Comparison of ENCODE assay signal across 10 cellular contexts in the genomic region with DNA sequence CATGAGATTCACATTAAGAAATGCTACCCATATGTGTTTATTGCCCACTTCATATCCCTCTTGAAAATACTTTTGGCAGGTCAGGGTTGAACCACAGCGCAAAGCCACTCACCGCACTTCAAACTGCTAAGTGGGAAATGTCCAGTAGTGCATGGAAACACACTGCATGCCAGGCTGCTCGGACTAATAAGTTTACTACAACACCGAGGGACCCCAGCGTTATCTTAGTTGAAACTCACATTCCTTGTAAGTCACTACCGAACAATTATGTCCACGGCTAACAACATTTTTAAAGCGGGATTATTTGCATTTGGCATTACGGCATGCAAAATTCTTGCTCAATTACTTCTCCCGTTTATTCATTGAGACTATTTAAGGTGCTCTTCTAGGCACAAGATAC. TPM values are rescaled to one million over a fixed set of nuclear protein-coding genes. Genes with fewer than 3 reads are reported as not detected.
DNase-seq lines count a peak whose midpoint lies in the region; ATAC-seq and TF ChIP-seq lines count a peak whose summit lies in the region.
"Had no signal": no experiment of that assay in that cellular context is flagged by ENCODE, and none has a peak within 500 bp of the region (broad histone marks: within the 10 kb centered on the region; RNA-seq: fewer than 3 reads in every experiment).

No MANE protein-coding gene starts in this region.

- no peaks in the 10 kb centered on the region for H3K27me3 ChIP-seq in BLaER1
- H3K27me3 ChIP-seq in adipocyte (replicated peaks; ENCODE audit: control insufficient read depth, insufficient read depth, low read length): no peaks in the 10 kb centered on the region
- no peaks in the 10 kb centered on the region for H3K27me3 ChIP-seq in vagina

- intact Hi-C loops in vagina (cut with DNase I): no loop called here

- peak overlapping the region in 5 of 8 donors; percentile 5 to 99 (median 75) for H3K4me3 Mint-ChIP-seq in naive B cell

- peaks cover 84% of the 10 kb centered on the region for H4K20me1 ChIP-seq in BLaER1

- peaks cover 0 to 2% of the 10 kb centered on the region in 2 donors for H3K36me3 Mint-ChIP-seq in naive B cell

- no peak overlapping the region for H3K9ac ChIP-seq in BLaER1
- no peak overlapping the region for H3K9ac ChIP-seq in adipocyte (ENCODE audit: low read length)

- no peak for TF ChIP-seq POLR2A in vagina (IDR thresholded peaks at IDR 0.05)

- H3K27ac ChIP-seq in BLaER1 (no peak overlapping the region), vagina (no peak overlapping the region)

- H3K4me1 ChIP-seq in BLaER1: peaks cover 69% of the 10 kb centered on the region
- peaks cover 64% of the 10 kb centered on the region for H3K4me1 ChIP-seq in adipocyte (ENCODE audit: control insufficient read depth, insufficient read depth, low read length)
- H3K4me1 ChIP-seq in vagina: peaks cover 89% of the 10 kb centered on the region

- H3K9me3 ChIP-seq in BLaER1 (no peaks in the 10 kb centered on the region), adipocyte (ENCODE audit: control insufficient read depth, low read length) (no peaks in the 10 kb centered on the region), vagina (no peaks in the 10 kb centered on the region)

- peak overlapping the region in 5 of 6 donors; percentile 3 to 93 (median 60) for H3K27ac Mint-ChIP-seq in naive B cell

- DNase-seq in DMS79 treated with DMSO at 0.1 percent for 48 hours (lab: John Stamatoyannopoulos, UW) (peak; percentile 43), adipocyte (ENCODE audit: low read depth) (no peak), naive B cell (no peak), vagina (ENCODE audit: extremely low spot score in 2 of 2) (no peak), NCI-H345 (lab: John Stamatoyannopoulos, UW) (no peak)
- DNase-seq: NCI-H187, T-helper 9 cell had no signal

- no peaks in the 10 kb centered on the region for H3K27me3 Mint-ChIP-seq in naive B cell

- H3K4me2 ChIP-seq in BLaER1: peak overlapping the region; percentile 90; the same call in 1 of the 2 replicates

- no peak for TF ChIP-seq CTCF in vagina (IDR thresholded peaks at IDR 0.05)

- H3K4me1 Mint-ChIP-seq in naive B cell: peaks cover 55 to 84% (median 79%) of the 10 kb centered on the region in 3 donors

- no peaks in the 10 kb centered on the region for H3K9me3 Mint-ChIP-seq in naive B cell

- H3K36me3 ChIP-seq in BLaER1 (no peaks in the 10 kb centered on the region), adipocyte (ENCODE audit: control insufficient read depth, insufficient read depth, low read length, severe bottlenecking) (no peaks in the 10 kb centered on the region), vagina (no peaks in the 10 kb centered on the region)

- no peak for ATAC-seq in naive B cell (ENCODE audit: low read depth in 2 of 2)
- no peak for ATAC-seq in HG03460 (IDR thresholded peaks at IDR 0.05; ENCODE audit: unreplicated experiment)
- ATAC-seq in SK-N-SH treated with all-trans-retinoic acid at 6 μM for 48 hours: no peak

- H3K4me3 ChIP-seq in BLaER1: no peak overlapping the region
- H3K4me3 ChIP-seq in adipocyte (ENCODE audit: low read length): peak overlapping the region; percentile 29
- peak overlapping the region in 1 of 2 donors; percentile 24 for H3K4me3 ChIP-seq in vagina

TF ChIP-seq in SK-N-SH treated with all-trans-retinoic acid at 6 μM for 48 hours, 23 proteins besides CTCF, POLR2A, EP300 and RAD21:
- no peak for TF ChIP-seq SNAI2 (CRISPR knock-in tag; IDR thresholded peaks at IDR 0.05)
- TF ChIP-seq PPARA (CRISPR knock-in tag; IDR thresholded peaks at IDR 0.05; ENCODE audit: borderline replicate concordance): no peak
- TF ChIP-seq, protein P1, sequence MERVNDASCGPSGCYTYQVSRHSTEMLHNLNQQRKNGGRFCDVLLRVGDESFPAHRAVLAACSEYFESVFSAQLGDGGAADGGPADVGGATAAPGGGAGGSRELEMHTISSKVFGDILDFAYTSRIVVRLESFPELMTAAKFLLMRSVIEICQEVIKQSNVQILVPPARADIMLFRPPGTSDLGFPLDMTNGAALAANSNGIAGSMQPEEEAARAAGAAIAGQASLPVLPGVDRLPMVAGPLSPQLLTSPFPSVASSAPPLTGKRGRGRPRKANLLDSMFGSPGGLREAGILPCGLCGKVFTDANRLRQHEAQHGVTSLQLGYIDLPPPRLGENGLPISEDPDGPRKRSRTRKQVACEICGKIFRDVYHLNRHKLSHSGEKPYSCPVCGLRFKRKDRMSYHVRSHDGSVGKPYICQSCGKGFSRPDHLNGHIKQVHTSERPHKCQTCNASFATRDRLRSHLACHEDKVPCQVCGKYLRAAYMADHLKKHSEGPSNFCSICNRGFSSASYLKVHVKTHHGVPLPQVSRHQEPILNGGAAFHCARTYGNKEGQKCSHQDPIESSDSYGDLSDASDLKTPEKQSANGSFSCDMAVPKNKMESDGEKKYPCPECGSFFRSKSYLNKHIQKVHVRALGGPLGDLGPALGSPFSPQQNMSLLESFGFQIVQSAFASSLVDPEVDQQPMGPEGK (CRISPR knock-in tag; IDR thresholded peaks at IDR 0.05; ENCODE audit: borderline replicate concordance): no peak

RNA-seq across cellular contexts. Expression of a gene that starts 4.0 kb away (rescaled TPM):
- polyA plus RNA-seq in naive B cell (ENCODE audit: low read depth in 6 of 6): 10 to 100 TPM; 13.5 to 51.9 (median 18.4) TPM
- total RNA-seq in vagina: 53.0 TPM

RNA-seq across cellular contexts. Expression of a gene that starts 51.3 kb away (rescaled TPM):
- 10 to 100 TPM; 14.7 to 27.7 (median 17.9) TPM for polyA plus RNA-seq in naive B cell (ENCODE audit: low read depth in 6 of 6)
- total RNA-seq in vagina: 27.7 TPM
